ENCODE assay signal across 3 cellular contexts in the genomic region with DNA sequence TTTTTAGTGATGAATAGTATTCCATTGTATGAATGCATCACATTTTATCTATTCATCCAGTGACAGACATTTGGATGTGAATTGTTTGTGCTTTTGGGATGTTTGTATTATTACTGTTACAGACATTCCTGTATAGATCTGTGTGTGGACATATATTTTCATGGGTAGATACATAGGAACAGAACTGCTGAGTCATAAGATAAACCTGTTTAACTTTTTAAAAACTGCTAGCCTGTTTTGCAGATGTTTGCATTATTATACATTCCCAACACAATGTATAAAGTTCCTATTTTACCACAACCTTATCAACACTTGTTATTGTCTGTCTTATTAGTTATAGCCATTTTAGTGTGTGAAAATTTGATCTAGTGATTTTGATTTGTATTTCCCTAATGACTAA.
A peak's percentile ranks its signal among the peaks of the same experiment; 100 is the strongest.
TF ChIP-seq lines count a peak whose summit lies in the region.

No MANE protein-coding gene starts in this region.

TF ChIP-seq in A549, 52 proteins besides CTCF, POLR2A, EP300 and RAD21:
- no peak for TF ChIP-seq CBX8 (IDR thresholded peaks at IDR 0.05)
- peak; percentile 79 for TF ChIP-seq MAFK (IDR thresholded peaks at IDR 0.05; ENCODE audit: partially characterized antibody)
- TF ChIP-seq, protein P1, sequence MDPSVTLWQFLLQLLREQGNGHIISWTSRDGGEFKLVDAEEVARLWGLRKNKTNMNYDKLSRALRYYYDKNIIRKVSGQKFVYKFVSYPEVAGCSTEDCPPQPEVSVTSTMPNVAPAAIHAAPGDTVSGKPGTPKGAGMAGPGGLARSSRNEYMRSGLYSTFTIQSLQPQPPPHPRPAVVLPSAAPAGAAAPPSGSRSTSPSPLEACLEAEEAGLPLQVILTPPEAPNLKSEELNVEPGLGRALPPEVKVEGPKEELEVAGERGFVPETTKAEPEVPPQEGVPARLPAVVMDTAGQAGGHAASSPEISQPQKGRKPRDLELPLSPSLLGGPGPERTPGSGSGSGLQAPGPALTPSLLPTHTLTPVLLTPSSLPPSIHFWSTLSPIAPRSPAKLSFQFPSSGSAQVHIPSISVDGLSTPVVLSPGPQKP (IDR thresholded peaks at IDR 0.05; ENCODE audit: low read depth, low read length): no peak
- no peak for TF ChIP-seq RARB (CRISPR knock-in tag; IDR thresholded peaks at IDR 0.05)

TF ChIP-seq in GM23338, 12 proteins besides CTCF, POLR2A, EP300 and RAD21 (continues in another document):
- no peak for TF ChIP-seq EZH2 (IDR thresholded peaks at IDR 0.05; ENCODE audit: low read depth, unreplicated experiment)
- no peak for TF ChIP-seq POLR2AphosphoS5 (IDR thresholded peaks at IDR 0.05; ENCODE audit: low read depth)
- TF ChIP-seq, protein P2, sequence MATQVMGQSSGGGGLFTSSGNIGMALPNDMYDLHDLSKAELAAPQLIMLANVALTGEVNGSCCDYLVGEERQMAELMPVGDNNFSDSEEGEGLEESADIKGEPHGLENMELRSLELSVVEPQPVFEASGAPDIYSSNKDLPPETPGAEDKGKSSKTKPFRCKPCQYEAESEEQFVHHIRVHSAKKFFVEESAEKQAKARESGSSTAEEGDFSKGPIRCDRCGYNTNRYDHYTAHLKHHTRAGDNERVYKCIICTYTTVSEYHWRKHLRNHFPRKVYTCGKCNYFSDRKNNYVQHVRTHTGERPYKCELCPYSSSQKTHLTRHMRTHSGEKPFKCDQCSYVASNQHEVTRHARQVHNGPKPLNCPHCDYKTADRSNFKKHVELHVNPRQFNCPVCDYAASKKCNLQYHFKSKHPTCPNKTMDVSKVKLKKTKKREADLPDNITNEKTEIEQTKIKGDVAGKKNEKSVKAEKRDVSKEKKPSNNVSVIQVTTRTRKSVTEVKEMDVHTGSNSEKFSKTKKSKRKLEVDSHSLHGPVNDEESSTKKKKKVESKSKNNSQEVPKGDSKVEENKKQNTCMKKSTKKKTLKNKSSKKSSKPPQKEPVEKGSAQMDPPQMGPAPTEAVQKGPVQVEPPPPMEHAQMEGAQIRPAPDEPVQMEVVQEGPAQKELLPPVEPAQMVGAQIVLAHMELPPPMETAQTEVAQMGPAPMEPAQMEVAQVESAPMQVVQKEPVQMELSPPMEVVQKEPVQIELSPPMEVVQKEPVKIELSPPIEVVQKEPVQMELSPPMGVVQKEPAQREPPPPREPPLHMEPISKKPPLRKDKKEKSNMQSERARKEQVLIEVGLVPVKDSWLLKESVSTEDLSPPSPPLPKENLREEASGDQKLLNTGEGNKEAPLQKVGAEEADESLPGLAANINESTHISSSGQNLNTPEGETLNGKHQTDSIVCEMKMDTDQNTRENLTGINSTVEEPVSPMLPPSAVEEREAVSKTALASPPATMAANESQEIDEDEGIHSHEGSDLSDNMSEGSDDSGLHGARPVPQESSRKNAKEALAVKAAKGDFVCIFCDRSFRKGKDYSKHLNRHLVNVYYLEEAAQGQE (IDR thresholded peaks at IDR 0.05; ENCODE audit: unreplicated experiment): no peak
- no peak for TF ChIP-seq CREB1 (CRISPR knock-in tag; IDR thresholded peaks at IDR 0.05; ENCODE audit: low read depth)
- no peak for TF ChIP-seq ZNF114 (CRISPR knock-in tag; IDR thresholded peaks at IDR 0.05)
- no peak for TF ChIP-seq EZH2phosphoT487 (IDR thresholded peaks at IDR 0.05; ENCODE audit: unreplicated experiment)
- TF ChIP-seq NANOG (IDR thresholded peaks at IDR 0.05; ENCODE audit: borderline replicate concordance): no peak
- TF ChIP-seq STAT1 (IDR thresholded peaks at IDR 0.05; ENCODE audit: unreplicated experiment): no peak
- TF ChIP-seq ZNF331 (CRISPR knock-in tag; IDR thresholded peaks at IDR 0.05; ENCODE audit: low read depth): no peak
- TF ChIP-seq, protein P3, sequence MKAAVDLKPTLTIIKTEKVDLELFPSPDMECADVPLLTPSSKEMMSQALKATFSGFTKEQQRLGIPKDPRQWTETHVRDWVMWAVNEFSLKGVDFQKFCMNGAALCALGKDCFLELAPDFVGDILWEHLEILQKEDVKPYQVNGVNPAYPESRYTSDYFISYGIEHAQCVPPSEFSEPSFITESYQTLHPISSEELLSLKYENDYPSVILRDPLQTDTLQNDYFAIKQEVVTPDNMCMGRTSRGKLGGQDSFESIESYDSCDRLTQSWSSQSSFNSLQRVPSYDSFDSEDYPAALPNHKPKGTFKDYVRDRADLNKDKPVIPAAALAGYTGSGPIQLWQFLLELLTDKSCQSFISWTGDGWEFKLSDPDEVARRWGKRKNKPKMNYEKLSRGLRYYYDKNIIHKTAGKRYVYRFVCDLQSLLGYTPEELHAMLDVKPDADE (IDR thresholded peaks at IDR 0.05): no peak

TF ChIP-seq in K562, 482 proteins besides CTCF, POLR2A, EP300 and RAD21:
- TF ChIP-seq BRD9 (IDR thresholded peaks at IDR 0.05; ENCODE audit: low read depth, partially characterized antibody) (no peak), FOXA3 (CRISPR knock-in tag; conservative IDR thresholded peaks at IDR 0.05 in 1 of 2, IDR thresholded peaks at IDR 0.05 in 1 of 2) (no peak), ELF2 (CRISPR knock-in tag; IDR thresholded peaks at IDR 0.05) (no peak), MAFG (tag; conservative IDR thresholded peaks at IDR 0.05) (peak; percentile 77), MYNN (IDR thresholded peaks at IDR 0.05) (no peak), MYNN (CRISPR knock-in tag; IDR thresholded peaks at IDR 0.05) (no peak), HDAC8 (tag; IDR thresholded peaks at IDR 0.05) (no peak), ZNF316 (IDR thresholded peaks at IDR 0.05) (peak; percentile 89), C11orf30 (IDR thresholded peaks at IDR 0.05; ENCODE audit: low read depth) (peak; percentile 75), SREBF2 (CRISPR knock-in tag; IDR thresholded peaks at IDR 0.05) (no peak), CBFA2T2 (conservative IDR thresholded peaks at IDR 0.05) (no peak), NFE2 (IDR thresholded peaks at IDR 0.05; ENCODE audit: low read depth) (peak; percentile 44; the same call in 1 of the 2 replicates), SMC3 (conservative IDR thresholded peaks at IDR 0.05; ENCODE audit: insufficient read depth, low read depth, low read length) (no peak), PPARD (CRISPR knock-in tag; IDR thresholded peaks at IDR 0.05) (no peak), MAFK (IDR thresholded peaks at IDR 0.05; ENCODE audit: low read length) (peak; percentile 51), KAT8 (IDR thresholded peaks at IDR 0.05; ENCODE audit: low read depth) (no peak), NFE2L1 (tag; IDR thresholded peaks at IDR 0.05; ENCODE audit: borderline replicate concordance, low read depth) (peak; percentile 57; the same call in 1 of the 2 replicates), MAFF (IDR thresholded peaks at IDR 0.05; ENCODE audit: low read length) (peak; percentile 56)
